In the genomic region with DNA sequence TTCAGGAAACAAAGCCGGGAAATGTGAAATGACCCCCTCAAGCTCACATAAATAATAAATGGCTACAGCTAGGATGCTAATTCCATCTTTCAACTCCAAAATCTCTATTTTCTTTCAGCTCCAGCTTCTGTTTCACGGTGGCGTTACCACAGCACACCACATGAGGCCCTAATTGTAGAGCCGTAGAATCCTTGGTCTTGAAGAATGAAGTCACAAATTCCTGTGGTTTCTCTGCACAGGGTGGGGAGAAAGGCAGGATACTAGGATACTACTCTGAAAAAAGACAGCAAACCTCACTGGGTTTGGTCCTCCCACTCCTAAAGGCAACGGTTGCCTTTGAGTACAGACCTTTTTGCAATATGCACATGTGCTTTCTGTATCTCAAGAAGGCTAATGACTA, we compare ENCODE assay signal across 13 cellular contexts. TPM values are rescaled to one million over a fixed set of nuclear protein-coding genes. Genes with fewer than 3 reads are reported as not detected.
DNase-seq lines count a peak whose midpoint lies in the region; ATAC-seq and TF ChIP-seq lines count a peak whose summit lies in the region.
"Had no signal": no experiment of that assay in that cellular context is flagged by ENCODE, and none has a peak within 500 bp of the region (broad histone marks: within the 10 kb centered on the region; RNA-seq: fewer than 3 reads in every experiment).

No MANE protein-coding gene starts in this region.

- ATAC-seq in HG03521 (IDR thresholded peaks at IDR 0.05; ENCODE audit: unreplicated experiment) (no peak), HG02642 (IDR thresholded peaks at IDR 0.05; ENCODE audit: poor library complexity, unreplicated experiment) (no peak)

- no peak overlapping the region for H3K4me2 ChIP-seq in PC-9

- POLR2A ChIA-PET in PC-9 (lab: Charles Lee; ENCODE audit: unreplicated experiment): no interaction called here
- POLR2A ChIA-PET in CD8-positive, alpha-beta memory T cell (lab: Charles Lee): no interaction called here

- H3K36me3 Mint-ChIP-seq in osteocyte (ENCODE audit: unreplicated experiment): no peaks in the 10 kb centered on the region
- H3K36me3 Mint-ChIP-seq in CD8-positive, alpha-beta memory T cell: no peaks in the 10 kb centered on the region

- H3K9me3 ChIP-seq in PC-9 (ENCODE audit: insufficient read depth, low read depth): no peaks in the 10 kb centered on the region
- H3K9me3 ChIP-seq in CD8-positive, alpha-beta memory T cell (ENCODE audit: low read length): no peaks in the 10 kb centered on the region
- H3K9me3 ChIP-seq: adrenal gland, heart right ventricle, transverse colon had no signal

- H3F3A ChIP-seq in PC-9 (ENCODE audit: insufficient read depth, low read depth): peaks cover 33% of the 10 kb centered on the region; the same call in 1 of the 2 replicates

- peak overlapping the region; percentile 63 for H3K27ac Mint-ChIP-seq in osteocyte (ENCODE audit: unreplicated experiment)
- H3K27ac Mint-ChIP-seq in CD8-positive, alpha-beta memory T cell: peak overlapping the region in 1 of 8 donors; percentile 24

- DNase-seq in EH (ENCODE audit: low read depth) (peak; percentile 95), PC-9 (peak; percentile 52 to 66), dedifferentiated amniotic fluid mesenchymal stem cell (ENCODE audit: extremely low spot score) (peak; percentile 92), osteocyte (ENCODE audit: extremely low spot score, unreplicated experiment) (no peak), NCI-H748 treated with DMSO at 0.1 percent for 48 hours (lab: John Stamatoyannopoulos, UW) (no peak)
- no peak for DNase-seq in CD8-positive, alpha-beta memory T cell
- DNase-seq: activated CD4-positive, alpha-beta T cell treated with anti-CD3 and anti-CD28 coated beads, Interleukin-2, amount 50 U/mL, for 4 hours; adrenal gland; heart right ventricle; MM.1S; transverse colon had no signal

- H3K36me3 ChIP-seq in PC-9 (ENCODE audit: low read depth): peaks cover 16% of the 10 kb centered on the region; the same call in 1 of the 2 replicates
- no peaks in the 10 kb centered on the region for H3K36me3 ChIP-seq in CD8-positive, alpha-beta memory T cell (ENCODE audit: insufficient read depth, low read length)
- H3K36me3 ChIP-seq: adrenal gland, heart right ventricle, transverse colon had no signal

- H3K4me1 Mint-ChIP-seq in osteocyte (ENCODE audit: unreplicated experiment): peaks cover 18% of the 10 kb centered on the region
- no peaks in the 10 kb centered on the region for H3K4me1 Mint-ChIP-seq in CD8-positive, alpha-beta memory T cell

- CTCF ChIA-PET in PC-9 (lab: Charles Lee): interaction anchor here (0.5 to 0.6 kb wide), 2 partner anchors 12 to 202 kb away, joined by 3 to 5 read pairs; no protein-coding TSS in a partner anchor
- CTCF ChIA-PET in CD8-positive, alpha-beta memory T cell (lab: Charles Lee): no interaction called here

- H3K9me3 Mint-ChIP-seq in osteocyte (ENCODE audit: unreplicated experiment): no peaks in the 10 kb centered on the region
- no peaks in the 10 kb centered on the region for H3K9me3 Mint-ChIP-seq in CD8-positive, alpha-beta memory T cell

- TF ChIP-seq CTCF in PC-9 (conservative IDR thresholded peaks at IDR 0.05): no peak; the same call in 1 of the 2 replicates
- TF ChIP-seq CTCF in osteocyte (IDR thresholded peaks at IDR 0.05): peak; percentile 53

- intact Hi-C loops in PC-9 (cut with micrococcal nuclease; ENCODE audit: unreplicated experiment): loop anchor here (1.0 kb wide), 1 partner anchor 203 kb away; no protein-coding TSS in a partner anchor

- H3K27me3 Mint-ChIP-seq in osteocyte (ENCODE audit: unreplicated experiment): no peaks in the 10 kb centered on the region
- peaks cover 0 to 3% of the 10 kb centered on the region in 2 donors for H3K27me3 Mint-ChIP-seq in CD8-positive, alpha-beta memory T cell

- no peak overlapping the region for H3K4me3 ChIP-seq in PC-9
- no peak overlapping the region for H3K4me3 ChIP-seq in CD8-positive, alpha-beta memory T cell (ENCODE audit: low read length)
- H3K4me3 ChIP-seq: adrenal gland, heart right ventricle, transverse colon had no signal

- H3K4me1 ChIP-seq in PC-9 (replicated peaks; ENCODE audit: insufficient read depth): no peaks in the 10 kb centered on the region
- H3K4me1 ChIP-seq in CD8-positive, alpha-beta memory T cell (ENCODE audit: insufficient read depth, low read length): no peaks in the 10 kb centered on the region
- H3K4me1 ChIP-seq: adrenal gland, transverse colon had no signal

- no peaks in the 10 kb centered on the region; the same call in 1 of the 2 replicates for H4K20me1 ChIP-seq in PC-9 (ENCODE audit: insufficient read depth)

- no TSS peak for BruUV-seq in PC-9 (replicated peaks; lab: Mats Ljungman, UMichigan)

- no peak overlapping the region for H2AFZ ChIP-seq in PC-9

- H3K27me3 ChIP-seq in PC-9 (ENCODE audit: insufficient read depth, low read depth): no peaks in the 10 kb centered on the region
- no peaks in the 10 kb centered on the region for H3K27me3 ChIP-seq in CD8-positive, alpha-beta memory T cell (ENCODE audit: insufficient read depth, low read length, poor library complexity, severe bottlenecking)
- H3K27me3 ChIP-seq: adrenal gland, heart right ventricle, transverse colon had no signal

- no peak overlapping the region for H3K27ac ChIP-seq in PC-9
- H3K27ac ChIP-seq in CD8-positive, alpha-beta memory T cell (ENCODE audit: low read depth, low read length): no peak overlapping the region
- H3K27ac ChIP-seq: adrenal gland, heart right ventricle, transverse colon had no signal

- H3K4me3 Mint-ChIP-seq in osteocyte (ENCODE audit: unreplicated experiment): no peak overlapping the region
- H3K4me3 Mint-ChIP-seq in CD8-positive, alpha-beta memory T cell: no peak overlapping the region

- H3K9me2 ChIP-seq in PC-9 (ENCODE audit: insufficient read depth): no peaks in the 10 kb centered on the region

- H3K79me2 ChIP-seq in PC-9 (ENCODE audit: low read depth): no peaks in the 10 kb centered on the region

RNA-seq across cellular contexts. Expression of a gene that starts 13.9 kb away (rescaled TPM):
- 101 and 125 TPM in 2 replicates for total RNA-seq in PC-9 (2021)
- total RNA-seq in osteocyte: 82.7 and 87.6 TPM in 2 replicates
- total RNA-seq in CD8-positive, alpha-beta memory T cell: 100 to 1,000 TPM; 144 TPM
- 24.6 TPM for polyA plus RNA-seq in CD8-positive, alpha-beta memory T cell

RNA-seq across cellular contexts. Expression of a gene that starts 56.8 kb away (rescaled TPM):
- total RNA-seq in PC-9 (2021) (not detected in 2 replicates), osteocyte (3.8 and 4.6 TPM in 2 replicates)
- not detected for total RNA-seq in CD8-positive, alpha-beta memory T cell
- polyA plus RNA-seq in CD8-positive, alpha-beta memory T cell: not detected

Comparison
In these comparisons a context has a peak if more than half of its experiments do, and no peak if none do; other contexts are left out.
1. DNase-seq: peak in EH (single experiment), PC-9 (2 of 2) and dedifferentiated amniotic fluid mesenchymal stem cell (single experiment); none in osteocyte (single experiment), CD8-positive, alpha-beta memory T cell (0 of 5) and NCI-H748 treated with DMSO at 0.1 percent for 48 hours (single experiment).